33 cellular contexts compared by ENCODE assay signal in the genomic region with DNA sequence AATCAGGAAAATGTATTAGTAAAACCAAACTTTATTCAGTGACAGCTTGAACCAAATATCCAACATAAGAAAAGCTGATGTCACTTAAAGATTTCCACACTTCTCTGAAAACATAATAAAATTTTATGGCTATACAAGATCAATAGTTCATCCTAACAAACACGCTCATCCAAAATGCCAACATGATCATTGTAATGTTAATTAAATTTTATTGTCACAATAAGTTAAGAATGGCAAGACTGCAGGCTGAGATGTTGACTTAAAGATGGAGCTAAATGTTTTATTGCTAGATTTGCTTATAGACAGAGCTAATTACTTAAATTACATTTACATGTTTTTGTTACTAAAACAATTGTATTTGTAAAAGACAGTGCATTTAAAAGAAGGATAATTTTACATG.
DNase-seq lines count a peak whose midpoint lies in the region; ATAC-seq and TF ChIP-seq lines count a peak whose summit lies in the region.
"Had no signal": no experiment of that assay in that cellular context is flagged by ENCODE, and none has a peak within 500 bp of the region (broad histone marks: within the 10 kb centered on the region; RNA-seq: fewer than 3 reads in every experiment).

No MANE protein-coding gene starts in this region.

- H3K9me2 ChIP-seq in GM23338 (ENCODE audit: insufficient read depth) (no peaks in the 10 kb centered on the region), PC-9 (ENCODE audit: insufficient read depth) (no peaks in the 10 kb centered on the region)

- intact Hi-C loops in PC-9 (cut with micrococcal nuclease; ENCODE audit: unreplicated experiment): no loop called here

- no peaks in the 10 kb centered on the region for H3K9me3 ChIP-seq in HEK293 (ENCODE audit: control insufficient read depth, insufficient read depth, low read depth, low read length)
- no peaks in the 10 kb centered on the region for H3K9me3 ChIP-seq in PC-9 (ENCODE audit: insufficient read depth, low read depth)
- H3K9me3 ChIP-seq: A549; BE2C; BLaER1; BLaER1 treated with 17β-estradiol and CSF1 and Interleukin-3, amounts not matched to agents 10 nM and 100 nM; Caco-2 had no signal

- no peak overlapping the region for H3K4me3 Mint-ChIP-seq in GM23338
- H3K4me3 Mint-ChIP-seq: B cell; CD14-positive monocyte; CD4-positive, alpha-beta memory T cell; CD4-positive, alpha-beta T cell; CD4-positive, CD25-positive, alpha-beta regulatory T cell; CD8-positive, alpha-beta memory T cell; CD8-positive, alpha-beta T cell had no signal

- DNase-seq in GM23338 (ENCODE audit: low spot score) (no peak), NCI-H69 (lab: John Stamatoyannopoulos, UW) (peak; percentile 21), Ammon's horn (ENCODE audit: low spot score) (no peak), PC-9 (no peak)
- DNase-seq: 8988T; ACHN; AML-193; BE2C; C1 segment of cervical spinal cord; Caco-2; Calu3; CD4-positive, alpha-beta memory T cell; CD4-positive, alpha-beta T cell; CD4-positive, CD25-positive, alpha-beta regulatory T cell; CD8-positive, alpha-beta memory T cell; CD8-positive, alpha-beta T cell; COR-L47; DMS 273 treated with DMSO at 0.1 percent for 48 hours; DMS153; DMS53; DMS79; DMS79 treated with DMSO at 0.1 percent for 48 hours; DND-41; EL had no signal

- no peaks in the 10 kb centered on the region for H3K36me3 Mint-ChIP-seq in GM23338 (ENCODE audit: low read depth)
- H3K36me3 Mint-ChIP-seq: CD14-positive monocyte; CD4-positive, alpha-beta memory T cell; CD4-positive, CD25-positive, alpha-beta regulatory T cell; CD8-positive, alpha-beta memory T cell; CD8-positive, alpha-beta T cell had no signal

- H2AFZ ChIP-seq in GM23338: no peak overlapping the region
- H2AFZ ChIP-seq in PC-9: no peak overlapping the region

- H3K27ac ChIP-seq in GM23338 (ENCODE audit: low read depth) (no peak overlapping the region), HEK293 (ENCODE audit: extremely low read depth, low read depth, low read length) (no peak overlapping the region), PC-9 (no peak overlapping the region)
- H3K27ac ChIP-seq: 22Rv1; A549; BLaER1; BLaER1 treated with 17β-estradiol and CSF1 and Interleukin-3, amounts not matched to agents 10 nM and 100 nM; C4-2B had no signal

- H4K20me1 ChIP-seq in GM23338 (replicated peaks; ENCODE audit: insufficient read depth) (no peaks in the 10 kb centered on the region), PC-9 (ENCODE audit: insufficient read depth) (no peaks in the 10 kb centered on the region)
- H4K20me1 ChIP-seq: BLaER1; BLaER1 treated with 17β-estradiol and CSF1 and Interleukin-3, amounts not matched to agents 10 nM and 100 nM had no signal

- no peak for TF ChIP-seq CTCF in GM23338 (conservative IDR thresholded peaks at IDR 0.05; ENCODE audit: low read depth in 2 of 2)
- TF ChIP-seq CTCF in HEK293 (tag by site-specific recombination; IDR thresholded peaks at IDR 0.05): no peak
- TF ChIP-seq CTCF in PC-9 (conservative IDR thresholded peaks at IDR 0.05): no peak

- no peaks in the 10 kb centered on the region for H3K9me3 Mint-ChIP-seq in GM23338
- H3K9me3 Mint-ChIP-seq: CD14-positive monocyte had no signal

- H3F3A ChIP-seq in GM23338 (replicated peaks; ENCODE audit: low read depth) (no peaks in the 10 kb centered on the region), PC-9 (ENCODE audit: insufficient read depth, low read depth) (no peaks in the 10 kb centered on the region)

- H3K4me3 ChIP-seq in GM23338 (no peak overlapping the region), HEK293 (ENCODE audit: low read depth, low read length) (no peak overlapping the region), PC-9 (no peak overlapping the region)
- H3K4me3 ChIP-seq: A549; BLaER1; BLaER1 treated with 17β-estradiol and CSF1 and Interleukin-3, amounts not matched to agents 10 nM and 100 nM had no signal

- no peaks in the 10 kb centered on the region for H3K79me2 ChIP-seq in GM23338 (replicated peaks; ENCODE audit: insufficient read depth)
- no peaks in the 10 kb centered on the region for H3K79me2 ChIP-seq in PC-9 (ENCODE audit: low read depth)

- H3K27me3 Mint-ChIP-seq in GM23338 (ENCODE audit: insufficient read depth, low read depth, poor library complexity): peaks cover 4% of the 10 kb centered on the region
- H3K27me3 Mint-ChIP-seq: B cell; CD4-positive, alpha-beta memory T cell; CD4-positive, alpha-beta T cell; CD4-positive, CD25-positive, alpha-beta regulatory T cell; CD8-positive, alpha-beta memory T cell had no signal

- H3K4me2 ChIP-seq in GM23338 (no peak overlapping the region), PC-9 (no peak overlapping the region)
- H3K4me2 ChIP-seq: A549; BLaER1; BLaER1 treated with 17β-estradiol and CSF1 and Interleukin-3, amounts not matched to agents 10 nM and 100 nM had no signal

- CTCF ChIA-PET in HEK293 (lab: Yijun Ruan, JAX): no interaction called here
- CTCF ChIA-PET in PC-9 (lab: Charles Lee): no interaction called here

- no peak overlapping the region for H3K27ac Mint-ChIP-seq in GM23338
- H3K27ac Mint-ChIP-seq: B cell; CD14-positive monocyte; CD4-positive, alpha-beta memory T cell; CD4-positive, alpha-beta T cell; CD4-positive, CD25-positive, alpha-beta regulatory T cell; CD8-positive, alpha-beta memory T cell; CD8-positive, alpha-beta T cell had no signal

- ATAC-seq in GM23338 (no peak), HG03521 (IDR thresholded peaks at IDR 0.05; ENCODE audit: unreplicated experiment) (no peak)
- ATAC-seq: A549; CD8-positive, alpha-beta T cell had no signal

- POLR2A ChIA-PET in HEK293 (lab: Yijun Ruan, JAX): no interaction called here
- POLR2A ChIA-PET in PC-9 (lab: Charles Lee; ENCODE audit: unreplicated experiment): no interaction called here

- H3K27me3 ChIP-seq in GM23338 (ENCODE audit: insufficient read depth) (no peaks in the 10 kb centered on the region), PC-9 (ENCODE audit: insufficient read depth, low read depth) (no peaks in the 10 kb centered on the region)
- H3K27me3 ChIP-seq: BE2C; BLaER1; BLaER1 treated with 17β-estradiol and CSF1 and Interleukin-3, amounts not matched to agents 10 nM and 100 nM had no signal

- no TSS peak for BruUV-seq in PC-9 (replicated peaks; lab: Mats Ljungman, UMichigan)

- no peaks in the 10 kb centered on the region for H3K36me3 ChIP-seq in GM23338 (ENCODE audit: insufficient read depth)
- H3K36me3 ChIP-seq in HEK293 (ENCODE audit: control insufficient read depth in 2 of 2, insufficient read depth in 1 of 2, low read length in 2 of 2): no peaks in the 10 kb centered on the region
- no peaks in the 10 kb centered on the region for H3K36me3 ChIP-seq in PC-9 (ENCODE audit: low read depth)
- H3K36me3 ChIP-seq: BE2C; BLaER1; BLaER1 treated with 17β-estradiol and CSF1 and Interleukin-3, amounts not matched to agents 10 nM and 100 nM had no signal

- peaks cover 20% of the 10 kb centered on the region for H3K4me1 Mint-ChIP-seq in GM23338
- H3K4me1 Mint-ChIP-seq: B cell; CD14-positive monocyte; CD4-positive, alpha-beta memory T cell; CD4-positive, CD25-positive, alpha-beta regulatory T cell; CD8-positive, alpha-beta memory T cell had no signal

- peaks cover 17% of the 10 kb centered on the region for H3K4me1 ChIP-seq in GM23338 (ENCODE audit: insufficient read depth)
- peaks cover 14% of the 10 kb centered on the region for H3K4me1 ChIP-seq in HEK293 (ENCODE audit: control insufficient read depth, insufficient read depth, low read length)
- H3K4me1 ChIP-seq in PC-9 (replicated peaks; ENCODE audit: insufficient read depth): no peaks in the 10 kb centered on the region
- H3K4me1 ChIP-seq: A549; BE2C; BLaER1; BLaER1 treated with 17β-estradiol and CSF1 and Interleukin-3, amounts not matched to agents 10 nM and 100 nM; Caco-2 had no signal

TF ChIP-seq in GM23338, 12 proteins besides CTCF, POLR2A, EP300 and RAD21:
- TF ChIP-seq STAT1 (IDR thresholded peaks at IDR 0.05; ENCODE audit: unreplicated experiment) (no peak), NANOG (IDR thresholded peaks at IDR 0.05; ENCODE audit: borderline replicate concordance) (0 out of 2 replicates have a peak, but pooled peaks have one; percentile 8)

TF ChIP-seq in HEK293, 187 proteins besides CTCF, POLR2A, EP300 and RAD21 (continues in another document):
- TF ChIP-seq ZBTB21 (tag by site-specific recombination; IDR thresholded peaks at IDR 0.05): no peak
- TF ChIP-seq KLF16 (tag by site-specific recombination; IDR thresholded peaks at IDR 0.05): no peak
- TF ChIP-seq, protein P1, sequence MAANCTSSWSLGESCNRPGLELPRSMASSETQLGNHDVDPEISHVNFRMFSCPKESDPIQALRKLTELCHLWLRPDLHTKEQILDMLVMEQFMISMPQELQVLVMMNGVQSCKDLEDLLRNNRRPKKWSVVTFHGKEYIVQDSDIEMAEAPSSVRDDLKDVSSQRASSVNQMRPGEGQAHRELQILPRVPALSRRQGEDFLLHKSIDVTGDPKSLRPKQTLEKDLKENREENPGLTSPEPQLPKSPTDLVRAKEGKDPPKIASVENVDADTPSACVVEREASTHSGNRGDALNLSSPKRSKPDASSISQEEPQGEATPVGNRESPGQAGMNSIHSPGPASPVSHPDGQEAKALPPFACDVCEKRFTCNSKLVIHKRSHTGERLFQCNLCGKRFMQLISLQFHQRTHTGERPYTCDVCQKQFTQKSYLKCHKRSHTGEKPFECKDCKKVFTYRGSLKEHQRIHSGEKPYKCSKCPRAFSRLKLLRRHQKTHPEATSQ (tag by site-specific recombination; IDR thresholded peaks at IDR 0.05): no peak
- TF ChIP-seq, protein P2, sequence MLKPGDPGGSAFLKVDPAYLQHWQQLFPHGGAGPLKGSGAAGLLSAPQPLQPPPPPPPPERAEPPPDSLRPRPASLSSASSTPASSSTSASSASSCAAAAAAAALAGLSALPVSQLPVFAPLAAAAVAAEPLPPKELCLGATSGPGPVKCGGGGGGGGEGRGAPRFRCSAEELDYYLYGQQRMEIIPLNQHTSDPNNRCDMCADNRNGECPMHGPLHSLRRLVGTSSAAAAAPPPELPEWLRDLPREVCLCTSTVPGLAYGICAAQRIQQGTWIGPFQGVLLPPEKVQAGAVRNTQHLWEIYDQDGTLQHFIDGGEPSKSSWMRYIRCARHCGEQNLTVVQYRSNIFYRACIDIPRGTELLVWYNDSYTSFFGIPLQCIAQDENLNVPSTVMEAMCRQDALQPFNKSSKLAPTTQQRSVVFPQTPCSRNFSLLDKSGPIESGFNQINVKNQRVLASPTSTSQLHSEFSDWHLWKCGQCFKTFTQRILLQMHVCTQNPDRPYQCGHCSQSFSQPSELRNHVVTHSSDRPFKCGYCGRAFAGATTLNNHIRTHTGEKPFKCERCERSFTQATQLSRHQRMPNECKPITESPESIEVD (tag by site-specific recombination; IDR thresholded peaks at IDR 0.05): peak; percentile 81
- TF ChIP-seq BCL11B (tag by site-specific recombination; IDR thresholded peaks at IDR 0.05; ENCODE audit: low read depth): 0 out of 2 replicates have a peak, but pooled peaks have one; percentile 30
- no peak for TF ChIP-seq ZNF184 (tag by site-specific recombination; IDR thresholded peaks at IDR 0.05)
- TF ChIP-seq ZNF558 (tag by site-specific recombination; IDR thresholded peaks at IDR 0.05): no peak
- no peak for TF ChIP-seq ZNF585B (tag by site-specific recombination; IDR thresholded peaks at IDR 0.05)
- peak; percentile 48; the same call in 1 of the 2 replicates for TF ChIP-seq ZEB2 (tag by site-specific recombination; IDR thresholded peaks at IDR 0.05)
